In genomic region chr3:37946531-37946889, GRCh38 we compare ENCODE assay signal across 11 cellular contexts. TPM values are rescaled to one million over a fixed set of nuclear protein-coding genes. Genes with fewer than 3 reads are reported as not detected.
DNase-seq lines count a peak whose midpoint lies in the region; ATAC-seq and TF ChIP-seq lines count a peak whose summit lies in the region.
"Had no signal": no experiment of that assay in that cellular context is flagged by ENCODE, and none has a peak within 500 bp of the region (broad histone marks: within the 10 kb centered on the region; RNA-seq: fewer than 3 reads in every experiment).

No MANE protein-coding gene starts in this region.

- no peak overlapping the region for H3K9ac ChIP-seq in GM23248

- H3K36me3 ChIP-seq in GM23248 (ENCODE audit: low read depth) (no peaks in the 10 kb centered on the region), body of pancreas (replicated peaks in 1 of 2; ENCODE audit: insufficient read depth in 1 of 2, low read depth in 2 of 2) (no peaks in the 10 kb centered on the region), spleen (no peaks in the 10 kb centered on the region)
- H3K36me3 ChIP-seq: BE2C had no signal

- ATAC-seq in body of pancreas (no peak), HG03095 (IDR thresholded peaks at IDR 0.05; ENCODE audit: unreplicated experiment) (no peak), GM21367 (IDR thresholded peaks at IDR 0.05; ENCODE audit: unreplicated experiment) (no peak)

- H3K4me1 ChIP-seq in GM23248 (ENCODE audit: insufficient read depth) (peaks cover 27% of the 10 kb centered on the region), body of pancreas (peaks cover 41% of the 10 kb centered on the region), spleen (peaks cover 19 to 55% (median 37%) of the 10 kb centered on the region in 6 donors)

- peaks cover 33% of the 10 kb centered on the region for H3K79me2 ChIP-seq in GM23248 (ENCODE audit: insufficient read depth)

- 28 to 32% methylated on average over 2 of the region's 2 CpGs for WGBS in GM23248 (ENCODE audit: low coverage in 1 of 2, low lambda C conversion rate in 2 of 2, missing lambda C conversion rate in 2 of 2), 2 experiments
- WGBS in body of pancreas, 2 donors: 62 to 67% methylated on average over 2 of the region's 2 CpGs
- WGBS in spleen, 5 donors: 31 to 68% (median 56%) methylated on average over 2 of the region's 2 CpGs

- H3K4me2 ChIP-seq in GM23248 (ENCODE audit: unreplicated experiment): peak overlapping the region; percentile 54

- no peak for TF ChIP-seq CTCF in body of pancreas (IDR thresholded peaks at IDR 0.05)
- TF ChIP-seq CTCF in spleen (IDR thresholded peaks at IDR 0.05 in 8 of 11, conservative IDR thresholded peaks at IDR 0.05 in 3 of 11): no peak

- H3K9me2 ChIP-seq in GM23248 (ENCODE audit: insufficient read depth): no peaks in the 10 kb centered on the region

- in situ Hi-C loops in GM23248 (cut with MboI): no loop called here

- H3K27ac ChIP-seq in GM23248 (peak overlapping the region; percentile 38; the same call in 1 of the 2 replicates), body of pancreas (peak overlapping the region in 3 of 4 donors; percentile 18 to 62 (median 32)), layer of hippocampus (ENCODE audit: low read depth, low read length) (peak overlapping the region; percentile 21), spleen (peak overlapping the region in 7 of 8 donors; percentile 21 to 74 (median 55))

- no peaks in the 10 kb centered on the region for H3K27me3 ChIP-seq in GM23248 (replicated peaks; ENCODE audit: insufficient read depth)
- H3K27me3 ChIP-seq in body of pancreas: no peaks in the 10 kb centered on the region
- no peaks in the 10 kb centered on the region for H3K27me3 ChIP-seq in layer of hippocampus (ENCODE audit: control insufficient read depth, insufficient read depth, low read length)
- H3K27me3 ChIP-seq in spleen (replicated peaks in 1 of 7): no peaks in the 10 kb centered on the region
- H3K27me3 ChIP-seq: BE2C had no signal

- no peak overlapping the region for H3K4me3 ChIP-seq in GM23248
- H3K4me3 ChIP-seq in body of pancreas: no peak overlapping the region
- H3K4me3 ChIP-seq in spleen: no peak overlapping the region
- H3K4me3 ChIP-seq: lung had no signal

- no peak overlapping the region for H2AFZ ChIP-seq in GM23248

- no peaks in the 10 kb centered on the region for H3K9me3 ChIP-seq in GM23248 (ENCODE audit: low read depth)
- no peaks in the 10 kb centered on the region for H3K9me3 ChIP-seq in body of pancreas
- no peaks in the 10 kb centered on the region for H3K9me3 ChIP-seq in spleen
- H3K9me3 ChIP-seq: BE2C had no signal

- intact Hi-C loops in body of pancreas (cut with DNase I) (no loop called here), spleen (cut with DNase I; ENCODE audit: low total_unique reads) (no loop called here)

- peaks cover 8% of the 10 kb centered on the region; the same call in 1 of the 2 replicates for H3F3A ChIP-seq in GM23248 (ENCODE audit: insufficient read depth)

- DNase-seq in GM23248 (no peak), body of pancreas (no peak), spleen (no peak), NCI-H345 (lab: John Stamatoyannopoulos, UW) (no peak), GM03348 (ENCODE audit: low spot score) (no peak)
- DNase-seq: glutamatergic neuron had no signal

- TF ChIP-seq POLR2A in body of pancreas (IDR thresholded peaks at IDR 0.05) (no peak), spleen (IDR thresholded peaks at IDR 0.05) (no peak)

- no peaks in the 10 kb centered on the region for H4K20me1 ChIP-seq in GM23248 (ENCODE audit: insufficient read depth)

RNA-seq across cellular contexts. Expression of gene VILL, which starts 44.1 kb away (rescaled TPM):
- 6.6 and 12.4 TPM in 2 replicates for total RNA-seq in GM23248 (2014; rRNA removed; shearing (Covaris generic))
- polyA plus RNA-seq in GM23248 (2016; fragmentation: Nextera tagmentation; extraction: Ambion mirVana) (2.8 and 2.9 TPM in 2 replicates), spleen (10 to 100 TPM; 19.2 to 21.5 (median 20.1) TPM)
- total RNA-seq in body of pancreas (10 to 100 TPM in 1 of 2 donors, 1 to 10 TPM in 1; 3.6 to 10.4 TPM), spleen (10 to 100 TPM; 14.4 to 23.4 (median 16.1) TPM)
